In genomic region chr11:2379471-2380174, GRCh38 we compare ENCODE assay signal across 9 cellular contexts. TPM values are rescaled to one million over a fixed set of nuclear protein-coding genes. Genes with fewer than 3 reads are reported as not detected.
DNase-seq lines count a peak whose midpoint lies in the region; ATAC-seq, FAIRE-seq and TF ChIP-seq lines count a peak whose summit lies in the region.
"Had no signal": no experiment of that assay in that cellular context is flagged by ENCODE, and none has a peak within 500 bp of the region (broad histone marks: within the 10 kb centered on the region; RNA-seq: fewer than 3 reads in every experiment).

No MANE protein-coding gene starts in this region.

- H3K27ac ChIP-seq in HCT116 (ENCODE audit: low read depth, low read length): peak overlapping the region; percentile 14; the same call in 1 of the 2 replicates
- H3K27ac ChIP-seq in astrocyte (ENCODE audit: low read depth, low read length): no peak overlapping the region

- intact Hi-C loops in HCT116 (cut with micrococcal nuclease) (no loop called here), CD14-positive monocyte (cut with micrococcal nuclease) (no loop called here)

- H3K4me3 Mint-ChIP-seq in astrocyte (ENCODE audit: unreplicated experiment): peak overlapping the region; percentile 54
- H3K4me3 Mint-ChIP-seq in stimulated activated memory B cell treated with anti-CD40 and anti-IgM and Interleukin-4, amounts not matched to agents 10 μg/mL and 1 μg/mL and 100 μg/mL, for 72 hours: peak overlapping the region; percentile 69
- no peak overlapping the region for H3K4me3 Mint-ChIP-seq in CD14-positive monocyte

- H3K36me3 ChIP-seq in HCT116 (ENCODE audit: control insufficient read depth in 1 of 2, insufficient read depth in 2 of 2, low read length in 2 of 2) (peaks cover 0 to 18% of the 10 kb centered on the region in 2 experiments; a peak in 1 of 4 replicates), astrocyte (ENCODE audit: insufficient read depth, low read length) (no peaks in the 10 kb centered on the region)

- no peak for FAIRE-seq in astrocyte (lab: Jason Lieb, UNC)

- H3K4me1 ChIP-seq in HCT116 (ENCODE audit: control insufficient read depth in 1 of 2, insufficient read depth in 2 of 2, low read length in 2 of 2) (peaks cover 15 to 63% of the 10 kb centered on the region in 2 experiments), astrocyte (ENCODE audit: insufficient read depth, low read length) (peaks cover 42% of the 10 kb centered on the region)

- DNase-seq in HCT116 (ENCODE audit: low read depth, low spot score): no peak
- DNase-seq in astrocyte (ENCODE audit: low read depth): no peak
- DNase-seq in inferior parietal cortex (ENCODE audit: extremely low spot score): no peak
- DNase-seq in NCI-H2029 treated with DMSO at 0.1 percent for 48 hours (lab: John Stamatoyannopoulos, UW): no peak
- DNase-seq in CD14-positive monocyte (ENCODE audit: low spot score): no peak
- DNase-seq in middle frontal gyrus (ENCODE audit: extremely low spot score, low spot score): no peak
- DNase-seq: RPMI8226 had no signal

- H3K27me3 ChIP-seq in HCT116 (ENCODE audit: insufficient read depth, low read length): no peaks in the 10 kb centered on the region
- no peaks in the 10 kb centered on the region for H3K27me3 ChIP-seq in astrocyte (ENCODE audit: insufficient read depth, low read length)

- POLR2A ChIA-PET in HCT116 (lab: Charles Lee): no interaction called here

- no peak for TF ChIP-seq CTCF in HCT116 (IDR thresholded peaks at IDR 0.05 in 2 of 3, conservative IDR thresholded peaks at IDR 0.05 in 1 of 3; ENCODE audit: borderline replicate concordance in 1 of 3, insufficient read depth in 1 of 3, low read depth in 2 of 3, low read length in 2 of 3)
- no peak for TF ChIP-seq CTCF in astrocyte (IDR thresholded peaks at IDR 0.05; ENCODE audit: insufficient read depth, low read depth, low read length)
- no peak for TF ChIP-seq CTCF in CD14-positive monocyte (IDR thresholded peaks at IDR 0.05)

- H2AFZ ChIP-seq in HCT116 (ENCODE audit: low read depth, low read length, poor library complexity, severe bottlenecking): no peak overlapping the region
- H2AFZ ChIP-seq in astrocyte (ENCODE audit: low read depth, low read length): no peak overlapping the region

- H3K9me3 ChIP-seq in HCT116 (ENCODE audit: control insufficient read depth in 1 of 2, insufficient read depth in 1 of 2, low read depth in 1 of 2, low read length in 2 of 2) (no peaks in the 10 kb centered on the region), astrocyte (ENCODE audit: insufficient read depth, low read depth, low read length) (no peaks in the 10 kb centered on the region)

- no peak for ATAC-seq in HCT116
- no peak for ATAC-seq in stimulated activated memory B cell treated with anti-CD40 and anti-IgM and Interleukin-4, amounts not matched to agents 10 μg/mL and 1 μg/mL and 100 μg/mL, for 72 hours

- H3K27ac Mint-ChIP-seq in astrocyte (ENCODE audit: unreplicated experiment) (peak overlapping the region; percentile 47), CD14-positive monocyte (peak overlapping the region in 1 of 7 donors; percentile 80)
- H3K27ac Mint-ChIP-seq in stimulated activated memory B cell treated with anti-CD40 and anti-IgM and Interleukin-4, amounts not matched to agents 10 μg/mL and 1 μg/mL and 100 μg/mL, for 72 hours: peak overlapping the region; percentile 91

- H3K79me2 ChIP-seq in HCT116 (ENCODE audit: insufficient read depth, low read length) (peaks cover 69% of the 10 kb centered on the region), astrocyte (ENCODE audit: insufficient read depth, low read length) (peaks cover 69% of the 10 kb centered on the region)

- H3K9me3 Mint-ChIP-seq in astrocyte (ENCODE audit: unreplicated experiment) (no peaks in the 10 kb centered on the region), CD14-positive monocyte (peaks cover 0 to 3% (median 0%) of the 10 kb centered on the region in 7 donors)
- H3K9me3 Mint-ChIP-seq in stimulated activated memory B cell treated with anti-CD40 and anti-IgM and Interleukin-4, amounts not matched to agents 10 μg/mL and 1 μg/mL and 100 μg/mL, for 72 hours: no peaks in the 10 kb centered on the region

- no peaks in the 10 kb centered on the region for H3K9me2 ChIP-seq in HCT116 (ENCODE audit: insufficient read depth)

- BruUV-seq in HCT116 (replicated peaks; lab: Mats Ljungman, UMichigan): no TSS peak

- no peak overlapping the region for H3K9ac ChIP-seq in HCT116 (ENCODE audit: low read length)
- peak overlapping the region; percentile 57 for H3K9ac ChIP-seq in astrocyte (ENCODE audit: low read length)

- H3K4me1 Mint-ChIP-seq in astrocyte (ENCODE audit: low read depth, unreplicated experiment): peaks cover 21% of the 10 kb centered on the region
- H3K4me1 Mint-ChIP-seq in stimulated activated memory B cell treated with anti-CD40 and anti-IgM and Interleukin-4, amounts not matched to agents 10 μg/mL and 1 μg/mL and 100 μg/mL, for 72 hours: peaks cover 74% of the 10 kb centered on the region
- H3K4me1 Mint-ChIP-seq in CD14-positive monocyte: peaks cover 55% of the 10 kb centered on the region

- H3K4me2 ChIP-seq in HCT116 (ENCODE audit: low read length): no peak overlapping the region; the same call in 1 of the 2 replicates
- peak overlapping the region; percentile 95 for H3K4me2 ChIP-seq in astrocyte (ENCODE audit: low read length)

- no peak for TF ChIP-seq POLR2A in HCT116 (IDR thresholded peaks at IDR 0.05; ENCODE audit: borderline replicate concordance, extremely low read depth, insufficient read depth, insufficient read length)

- CTCF ChIA-PET in HCT116 (lab: Charles Lee): no interaction called here

- H4K20me1 ChIP-seq in HCT116 (ENCODE audit: insufficient read depth) (peaks cover 14% of the 10 kb centered on the region; the same call in 1 of the 2 replicates), astrocyte (ENCODE audit: insufficient read depth, low read length) (peaks cover 74% of the 10 kb centered on the region)

- H3K27me3 Mint-ChIP-seq in astrocyte (ENCODE audit: low read depth, unreplicated experiment) (no peaks in the 10 kb centered on the region), CD14-positive monocyte (ENCODE audit: low read depth in 3 of 3) (peaks cover 21 to 29% (median 22%) of the 10 kb centered on the region in 3 donors)
- H3K27me3 Mint-ChIP-seq in stimulated activated memory B cell treated with anti-CD40 and anti-IgM and Interleukin-4, amounts not matched to agents 10 μg/mL and 1 μg/mL and 100 μg/mL, for 72 hours: no peaks in the 10 kb centered on the region

- RAD21 ChIA-PET in HCT116 (lab: Charles Lee; ENCODE audit: low non-redundant PET in 1 of 2, low total read pairs in 2 of 2, uncharacterized antibody in 2 of 2, unreplicated experiment in 2 of 2): no interaction called here

- H3K36me3 Mint-ChIP-seq in astrocyte (ENCODE audit: low read depth, unreplicated experiment) (peaks cover 2% of the 10 kb centered on the region), CD14-positive monocyte (peaks cover 0 to 5% of the 10 kb centered on the region in 2 donors)
- H3K36me3 Mint-ChIP-seq in stimulated activated memory B cell treated with anti-CD40 and anti-IgM and Interleukin-4, amounts not matched to agents 10 μg/mL and 1 μg/mL and 100 μg/mL, for 72 hours: no peaks in the 10 kb centered on the region

- H3K4me3 ChIP-seq in HCT116 (replicated peaks in 1 of 2; ENCODE audit: low read depth in 1 of 2, low read length in 2 of 2) (no peak overlapping the region), astrocyte (ENCODE audit: insufficient read depth, low read depth, low read length) (peak overlapping the region; percentile 23), iPS-11a (ENCODE audit: low read depth, low read length) (peak overlapping the region; percentile 4)

- TF ChIP-seq RAD21 in HCT116 (IDR thresholded peaks at IDR 0.05; ENCODE audit: low read depth): no peak

TF ChIP-seq in HCT116, 20 proteins besides CTCF, POLR2A, EP300 and RAD21:
- TF ChIP-seq, protein P1, sequence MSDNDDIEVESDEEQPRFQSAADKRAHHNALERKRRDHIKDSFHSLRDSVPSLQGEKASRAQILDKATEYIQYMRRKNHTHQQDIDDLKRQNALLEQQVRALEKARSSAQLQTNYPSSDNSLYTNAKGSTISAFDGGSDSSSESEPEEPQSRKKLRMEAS (IDR thresholded peaks at IDR 0.05): no peak
- no peak for TF ChIP-seq TCF7L2 (IDR thresholded peaks at IDR 0.05; ENCODE audit: borderline replicate concordance, extremely low read depth, insufficient read depth, insufficient read length)
- TF ChIP-seq EZH2 (IDR thresholded peaks at IDR 0.05): no peak
- no peak for TF ChIP-seq YY1 (IDR thresholded peaks at IDR 0.05; ENCODE audit: extremely low read depth, insufficient replicate concordance, low read depth, low read length)
- TF ChIP-seq POLR2AphosphoS5 (IDR thresholded peaks at IDR 0.05; ENCODE audit: low read depth, low read length): no peak
- no peak for TF ChIP-seq CBX3 (IDR thresholded peaks at IDR 0.05; ENCODE audit: low read depth)
- no peak for TF ChIP-seq FOSL1 (IDR thresholded peaks at IDR 0.05; ENCODE audit: low read depth)
- TF ChIP-seq EGR1 (IDR thresholded peaks at IDR 0.05; ENCODE audit: low read depth): no peak
- no peak for TF ChIP-seq SRF (IDR thresholded peaks at IDR 0.05; ENCODE audit: low read depth)
- TF ChIP-seq, protein P2, sequence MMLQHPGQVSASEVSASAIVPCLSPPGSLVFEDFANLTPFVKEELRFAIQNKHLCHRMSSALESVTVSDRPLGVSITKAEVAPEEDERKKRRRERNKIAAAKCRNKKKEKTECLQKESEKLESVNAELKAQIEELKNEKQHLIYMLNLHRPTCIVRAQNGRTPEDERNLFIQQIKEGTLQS (IDR thresholded peaks at IDR 0.05): no peak
TF ChIP-seq in HCT116: peak in this region for 0.

RNA-seq across cellular contexts. Expression of gene CD81, which starts 2.5 kb away (rescaled TPM):
- total RNA-seq in HCT116 (2021; ENCODE audit: unreplicated experiment) (296 TPM), astrocyte (625 and 648 TPM in 2 replicates)
- 454 and 578 TPM in 2 replicates for polyA plus RNA-seq in HCT116 (2012)
- 10 to 100 TPM in 1 of 2 donors, 1 to 10 TPM in 1; 3.2 to 12.3 TPM for polyA plus RNA-seq in CD14-positive monocyte

RNA-seq across cellular contexts. Expression of gene TSSC4, which starts 20.9 kb away (rescaled TPM):
- 47.1 TPM for total RNA-seq in HCT116 (2021; ENCODE audit: unreplicated experiment)
- 40.5 and 46.1 TPM in 2 replicates for polyA plus RNA-seq in HCT116 (2012)
- total RNA-seq in astrocyte: 60.9 and 70.0 TPM in 2 replicates
- 10 to 100 TPM; 52.0 to 74.6 TPM for polyA plus RNA-seq in CD14-positive monocyte

Comparison
In these comparisons a context has a peak if more than half of its experiments do, and no peak if none do; other contexts are left out.
1. H3K4me3 ChIP-seq: peak in astrocyte (single experiment) and iPS-11a (single experiment); none in HCT116 (0 of 2).
2. H3K4me3 Mint-ChIP-seq: peak in astrocyte (single experiment) and stimulated activated memory B cell treated with anti-CD40 and anti-IgM and Interleukin-4, amounts not matched to agents 10 μg/mL and 1 μg/mL and 100 μg/mL, for 72 hours (single experiment); none in CD14-positive monocyte (0 of 2).